ENCODE assay signal across 18 cellular contexts in the genomic region with DNA sequence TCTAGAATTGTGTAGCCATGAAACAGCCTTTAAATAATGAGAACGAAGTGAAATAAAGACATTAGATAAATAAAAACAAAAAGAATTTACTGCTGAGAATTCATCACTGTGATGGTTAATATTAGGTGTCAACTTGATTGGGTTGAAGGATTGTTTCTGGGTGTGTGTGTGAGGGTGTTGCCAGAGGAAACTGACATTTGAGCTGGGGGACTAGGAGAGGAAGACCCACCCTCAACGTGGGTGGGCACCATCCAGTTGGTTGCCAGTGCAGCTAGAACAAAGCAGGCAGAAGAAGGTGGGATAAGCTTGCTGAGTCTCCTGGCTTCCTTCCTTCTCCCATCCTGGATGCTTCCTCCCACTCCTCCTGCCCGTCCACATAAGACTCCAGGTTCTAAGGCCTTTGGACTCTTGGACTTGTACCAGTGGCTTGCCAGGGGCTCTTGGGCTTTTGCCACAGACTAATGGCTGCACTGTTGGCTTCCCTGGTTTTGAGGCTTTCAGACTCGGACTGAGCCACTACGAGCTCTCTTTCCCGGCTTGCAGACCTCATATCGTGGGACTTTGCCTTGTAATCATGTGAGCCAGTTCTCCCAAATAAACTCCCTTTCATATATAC.
"Had no signal": no experiment of that assay in that cellular context is flagged by ENCODE, and none has a peak within 500 bp of the region (broad histone marks: within the 10 kb centered on the region; RNA-seq: fewer than 3 reads in every experiment).

No MANE protein-coding gene starts in this region.

- H3K4me3 Mint-ChIP-seq: endodermal cell had no signal

- H3K27me3 ChIP-seq: heart left ventricle, sigmoid colon, transverse colon had no signal

- FAIRE-seq: endothelial cell of umbilical vein, frontal cortex had no signal

- DNase-seq: caudate nucleus; effector CD4-positive, alpha-beta T cell; endodermal cell; heart left ventricle; hypothalamus; islet precursor cell; left ventricle myocardium superior; mesendoderm; naive thymus-derived CD4-positive, alpha-beta T cell; posterior cingulate gyrus; sigmoid colon; stimulated activated CD4-positive, alpha-beta T cell treated with anti-CD3 and anti-CD28 coated beads, Interleukin-12 subunit alpha, Interleukin-12 subunit beta, amount 100 ng/mL, for 4 hours; stimulated activated naive CD4-positive, alpha-beta T cell; transverse colon had no signal

- H3K27me3 Mint-ChIP-seq: naive thymus-derived CD4-positive, alpha-beta T cell had no signal

- H3K4me3 ChIP-seq: coronary artery, heart left ventricle, sigmoid colon, skin epidermis, transverse colon had no signal

- H3K27ac ChIP-seq: coronary artery, heart left ventricle, skin epidermis, transverse colon had no signal

- ATAC-seq: heart left ventricle; left ventricle myocardium superior; naive thymus-derived CD4-positive, alpha-beta T cell had no signal

- H3K36me3 ChIP-seq: heart left ventricle, sigmoid colon, transverse colon had no signal

- H3K27ac Mint-ChIP-seq: endodermal cell had no signal
